In genomic region chr17:66255112-66255511, GRCh38 we compare ENCODE assay signal across 8 cellular contexts. TPM values are rescaled to one million over a fixed set of nuclear protein-coding genes. Genes with fewer than 3 reads are reported as not detected.
DNase-seq lines count a peak whose midpoint lies in the region; ATAC-seq, FAIRE-seq and TF ChIP-seq lines count a peak whose summit lies in the region.

No MANE protein-coding gene starts in this region.

- H3K27ac ChIP-seq in MM.1S (ENCODE audit: low read length) (no peak overlapping the region), stomach (no peak overlapping the region)

- no peak overlapping the region for H2AFZ ChIP-seq in MM.1S (ENCODE audit: low read length)

- H3K36me3 ChIP-seq in MM.1S (replicated peaks; ENCODE audit: insufficient read depth, low read length) = no peaks in the 10 kb centered on the region
- no peaks in the 10 kb centered on the region for H3K36me3 ChIP-seq in stomach

- TF ChIP-seq POLR2A in stomach (IDR thresholded peaks at IDR 0.05) = no peak

- intact Hi-C loops in stomach (cut with DNase I; ENCODE audit: low total_unique reads) = no loop called here

- peak; percentile 94 for FAIRE-seq in A204.1 (lab: Jason Lieb, UNC)

- no peak for TF ChIP-seq EP300 in stomach (IDR thresholded peaks at IDR 0.05)

- TF ChIP-seq CTCF in MM.1S (IDR thresholded peaks at IDR 0.05; ENCODE audit: low read length) (peak; percentile 69), stomach (IDR thresholded peaks at IDR 0.05) (peak in 5 of 7 experiments; percentile 47 to 74 (median 64))

- H3K9me3 ChIP-seq in MM.1S (replicated peaks; ENCODE audit: insufficient read depth, low read length) (no peaks in the 10 kb centered on the region), stomach (no peaks in the 10 kb centered on the region)

- H3K4me2 ChIP-seq in MM.1S (ENCODE audit: low read depth, low read length) = no peak overlapping the region

- no peaks in the 10 kb centered on the region for H3K79me2 ChIP-seq in MM.1S (ENCODE audit: low read length)

- no peaks in the 10 kb centered on the region for H3K9me2 ChIP-seq in MM.1S (replicated peaks; ENCODE audit: insufficient read depth, low read length)

- ATAC-seq in GM18907 (IDR thresholded peaks at IDR 0.05; ENCODE audit: unreplicated experiment) = no peak

- H3K4me3 ChIP-seq in MM.1S (ENCODE audit: low read length) = no peak overlapping the region
- no peak overlapping the region for H3K4me3 ChIP-seq in stomach

- H3F3A ChIP-seq in MM.1S (ENCODE audit: insufficient read depth, low read length) = no peaks in the 10 kb centered on the region

- 22 to 25% (median 23%) methylated on average over 4 of the region's 4 CpGs for WGBS in stomach, 5 donors

- H3K27me3 ChIP-seq in MM.1S (replicated peaks; ENCODE audit: insufficient read depth, low read length) = no peaks in the 10 kb centered on the region
- H3K27me3 ChIP-seq in stomach = no peaks in the 10 kb centered on the region

- H3K9ac ChIP-seq in MM.1S (ENCODE audit: low read length) = no peak overlapping the region

- DNase-seq in GF-D8 (lab: John Stamatoyannopoulos, UW) (peak; percentile 35), MM.1S (peak; percentile 75), SHP77 treated with DMSO at 0.1 percent for 48 hours (lab: John Stamatoyannopoulos, UW) (peak; percentile 38), brain pericyte (ENCODE audit: low read depth, low spot score) (peak; percentile 21), iris pigment epithelial cell (ENCODE audit: low read depth) (peak; percentile 81), stomach (no peak)

- no peaks in the 10 kb centered on the region for H4K20me1 ChIP-seq in MM.1S (ENCODE audit: insufficient read depth, low read length)

- no peaks in the 10 kb centered on the region for H3K4me1 ChIP-seq in MM.1S (ENCODE audit: low read length)
- H3K4me1 ChIP-seq in stomach = peaks cover 0 to 7% (median 2%) of the 10 kb centered on the region in 4 donors

RNA-seq across cellular contexts. Expression of gene APOH, which starts 25.9 kb away (rescaled TPM):
- 10 to 100 TPM in 1 of 5 donors, 1 to 10 TPM in 1, not detected in 3; 3.7 to 22.8 TPM for total RNA-seq in stomach
- polyA plus RNA-seq in stomach = 1 to 10 TPM in 2 of 3 donors, under 1 TPM in 1; 0.87 to 2.0 (median 1.6) TPM

RNA-seq across cellular contexts. Expression of gene PRKCA, which starts 47.3 kb away (rescaled TPM):
- total RNA-seq in stomach = 10 to 100 TPM; 11.6 to 41.1 (median 14.0) TPM
- polyA plus RNA-seq in stomach = 1 to 10 TPM; 2.1 to 4.6 (median 4.1) TPM
